In the genomic region with DNA sequence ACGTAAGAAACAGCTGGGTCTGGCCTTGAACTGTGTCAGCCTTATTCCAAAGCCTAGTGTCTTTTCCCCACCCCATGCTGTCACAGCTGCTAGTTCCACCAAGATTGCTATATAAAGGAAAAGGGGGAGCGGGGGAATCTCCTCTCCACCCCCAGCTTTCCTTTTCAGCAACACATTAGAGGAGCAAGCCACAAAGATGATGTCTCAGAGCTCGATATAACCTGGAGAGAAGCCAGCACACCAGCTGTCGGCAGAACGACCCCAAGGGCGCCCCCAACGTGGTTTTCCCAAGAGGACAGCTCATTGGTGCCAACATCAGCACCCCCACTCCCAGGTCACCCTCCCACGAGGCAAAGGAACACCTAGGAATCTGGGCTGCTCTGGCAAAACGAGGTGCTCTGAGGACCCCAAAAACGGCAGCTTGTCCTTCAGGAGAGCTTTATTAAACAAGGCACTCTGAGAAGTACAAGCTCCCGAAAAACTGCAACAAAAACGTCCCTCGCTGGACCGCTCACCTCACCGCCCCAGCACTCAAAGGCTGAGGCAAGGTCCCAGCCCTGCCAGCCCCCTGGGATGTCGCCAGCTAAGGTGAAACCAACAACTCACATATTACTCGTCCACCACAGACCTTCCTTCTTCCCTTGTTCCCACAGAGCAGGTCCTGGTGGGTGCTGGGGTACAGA, we compare ENCODE assay signal across 9 cellular contexts. TPM values are rescaled to one million over a fixed set of nuclear protein-coding genes. Genes with fewer than 3 reads are reported as not detected.
DNase-seq lines count a peak whose midpoint lies in the region; ATAC-seq lines count a peak whose summit lies in the region.
"Had no signal": no experiment of that assay in that cellular context is flagged by ENCODE, and none has a peak within 500 bp of the region (broad histone marks: within the 10 kb centered on the region; RNA-seq: fewer than 3 reads in every experiment).

No MANE protein-coding gene starts in this region.

- no peak for DNase-seq in T-helper 1 cell
- DNase-seq in caudate nucleus (lab: John Stamatoyannopoulos, UW), result peak in 40 of 61 donors; percentile 14 to 86 (median 40)
- no peak for DNase-seq in NCI-H526 (lab: John Stamatoyannopoulos, UW)
- DNase-seq in MG63, result no peak
- DNase-seq: NCI-H1930 had no signal

- H3K27ac ChIP-seq in caudate nucleus (ENCODE audit: low read depth, low read length), result peak overlapping the region; percentile 65
- peak overlapping the region; percentile 80 for H3K27ac ChIP-seq in temporal lobe (ENCODE audit: low read depth, low read length)

- no peak overlapping the region for H3K4me3 ChIP-seq in mucosa of stomach (ENCODE audit: low read length)
- H3K4me3 ChIP-seq in MG63, result no peak overlapping the region

- H3K4me3 Mint-ChIP-seq in T-helper 1 cell treated with Interleukin-12 subunit alpha and Interleukin-12 subunit beta and Interleukin-4 antibody, amounts not matched to agents 30 μg/mL and 1 μg/mL, for 36 hours, result peak overlapping the region; percentile 75

- peaks cover 41% of the 10 kb centered on the region for H3K4me1 ChIP-seq in mucosa of stomach (ENCODE audit: control insufficient read depth, insufficient read depth, low read length)

- H3K4me1 Mint-ChIP-seq in T-helper 1 cell treated with Interleukin-12 subunit alpha and Interleukin-12 subunit beta and Interleukin-4 antibody, amounts not matched to agents 30 μg/mL and 1 μg/mL, for 36 hours (ENCODE audit: low read depth), result peaks cover 5% of the 10 kb centered on the region

- H3K27me3 ChIP-seq in mucosa of stomach (ENCODE audit: control insufficient read depth, insufficient read depth, low read length) (no peaks in the 10 kb centered on the region), MG63 (no peaks in the 10 kb centered on the region)

- peak overlapping the region; percentile 80 for H3K27ac Mint-ChIP-seq in T-helper 1 cell treated with Interleukin-12 subunit alpha and Interleukin-12 subunit beta and Interleukin-4 antibody, amounts not matched to agents 30 μg/mL and 1 μg/mL, for 36 hours

- H3K9ac ChIP-seq in mucosa of stomach (ENCODE audit: low read length), result peak overlapping the region; percentile 57

- no peaks in the 10 kb centered on the region for H3K36me3 Mint-ChIP-seq in T-helper 1 cell treated with Interleukin-12 subunit alpha and Interleukin-12 subunit beta and Interleukin-4 antibody, amounts not matched to agents 30 μg/mL and 1 μg/mL, for 36 hours (ENCODE audit: low read depth)

- no peak for ATAC-seq in GM19397 (IDR thresholded peaks at IDR 0.05; ENCODE audit: unreplicated experiment)

- H3K9me3 ChIP-seq in mucosa of stomach (ENCODE audit: control insufficient read depth, low read length) (no peaks in the 10 kb centered on the region), MG63 (no peaks in the 10 kb centered on the region)

- H3K27me3 Mint-ChIP-seq in T-helper 1 cell treated with Interleukin-12 subunit alpha and Interleukin-12 subunit beta and Interleukin-4 antibody, amounts not matched to agents 30 μg/mL and 1 μg/mL, for 36 hours (ENCODE audit: low read depth), result no peaks in the 10 kb centered on the region

- no peaks in the 10 kb centered on the region for H3K9me3 Mint-ChIP-seq in T-helper 1 cell treated with Interleukin-12 subunit alpha and Interleukin-12 subunit beta and Interleukin-4 antibody, amounts not matched to agents 30 μg/mL and 1 μg/mL, for 36 hours

- H3K36me3 ChIP-seq in mucosa of stomach (ENCODE audit: control insufficient read depth, insufficient read depth, low read length), result no peaks in the 10 kb centered on the region
- H3K36me3 ChIP-seq in MG63, result no peaks in the 10 kb centered on the region; the same call in 1 of the 2 replicates

RNA-seq across cellular contexts. Expression of gene ATP9A, which starts 36.3 kb away (rescaled TPM):
- total RNA-seq in temporal lobe, result 242 TPM
- total RNA-seq in MG63 (2014; rRNA removed; shearing (Covaris generic); ENCODE audit: low replicate concordance), result 9.6 and 11.1 TPM in 2 replicates

Comparison
In these comparisons a context has a peak if more than half of its experiments do, and no peak if none do; other contexts are left out.
1. DNase-seq: peak in caudate nucleus (40 of 61); none in T-helper 1 cell (0 of 5), NCI-H526 (0 of 2) and MG63 (single experiment).
2. RNA of gene ATP9A, which starts 36.3 kb away (total RNA-seq): 242 TPM in temporal lobe (single experiment); 9.6 to 11.1 TPM in MG63; every median in the first group is over 10 times any median in the second.